ENCODE assay signal across 8 cellular contexts in the genomic region with DNA sequence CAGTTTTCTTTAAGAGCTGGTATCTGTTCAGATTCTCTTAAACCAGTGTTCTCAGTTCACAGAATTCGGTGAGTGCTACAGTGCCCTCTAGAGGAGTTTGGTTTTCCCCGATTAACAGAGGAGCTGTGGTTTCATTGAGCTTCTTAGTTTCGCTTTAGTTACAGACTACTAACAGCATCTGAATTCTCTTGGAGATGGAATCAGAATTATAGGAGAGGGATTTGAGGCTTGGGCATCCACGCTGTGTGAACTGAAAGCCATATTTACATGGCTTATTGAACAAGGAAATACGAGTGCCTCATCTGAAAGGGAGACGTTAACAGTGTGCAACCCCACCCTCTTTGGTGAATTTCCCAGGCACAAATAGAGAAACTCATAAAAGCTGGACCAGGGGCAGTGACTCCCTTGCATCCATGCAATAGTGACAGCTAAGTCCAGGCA.
DNase-seq lines count a peak whose midpoint lies in the region; TF ChIP-seq lines count a peak whose summit lies in the region.

No MANE protein-coding gene starts in this region.

- H3K27ac ChIP-seq in stomach: peak overlapping the region in 2 of 5 donors; percentile 21 to 71

- TF ChIP-seq EP300 in stomach (IDR thresholded peaks at IDR 0.05): no peak

- TF ChIP-seq POLR2A in stomach (IDR thresholded peaks at IDR 0.05): no peak

- peak overlapping the region; percentile 75 for H3K4me3 Mint-ChIP-seq in activated naive CD4-positive, alpha-beta T cell treated with anti-CD3 and anti-CD28 coated beads, Interleukin-2, amount 50 U/mL, for 24 hours

- intact Hi-C loops in stomach (cut with DNase I; ENCODE audit: low total_unique reads): no loop called here

- WGBS in stomach, 5 donors: 1 to 5% (median 3%) methylated on average over 6 of the region's 6 CpGs

- no peak overlapping the region for H3K27ac Mint-ChIP-seq in activated naive CD4-positive, alpha-beta T cell treated with anti-CD3 and anti-CD28 coated beads, Interleukin-2, amount 50 U/mL, for 24 hours

- peak overlapping the region; percentile 41 for H3K4me3 ChIP-seq in HFF-Myc (replicated peaks; ENCODE audit: low read depth, low read length)
- H3K4me3 ChIP-seq in choroid plexus epithelial cell (ENCODE audit: low read depth, low read length): peak overlapping the region; percentile 53
- peak overlapping the region; percentile 36 to 50 (median 40) for H3K4me3 ChIP-seq in stomach

- H3K36me3 Mint-ChIP-seq in activated naive CD4-positive, alpha-beta T cell treated with anti-CD3 and anti-CD28 coated beads, Interleukin-2, amount 50 U/mL, for 24 hours: no peaks in the 10 kb centered on the region

- TF ChIP-seq CTCF in HFF-Myc (IDR thresholded peaks at IDR 0.05; ENCODE audit: low read depth, low read length, missing control alignments) (peak; percentile 79), choroid plexus epithelial cell (conservative IDR thresholded peaks at IDR 0.05; ENCODE audit: low read depth, low read length) (peak; percentile 87), stomach (IDR thresholded peaks at IDR 0.05) (peak in 5 of 7 experiments; percentile 30 to 52 (median 46))

- H3K9me3 ChIP-seq in stomach: no peaks in the 10 kb centered on the region

- H3K27me3 ChIP-seq in stomach: no peaks in the 10 kb centered on the region

- peaks cover 0 to 9% (median 7%) of the 10 kb centered on the region in 4 donors for H3K4me1 ChIP-seq in stomach

- H3K27me3 Mint-ChIP-seq in activated naive CD4-positive, alpha-beta T cell treated with anti-CD3 and anti-CD28 coated beads, Interleukin-2, amount 50 U/mL, for 24 hours: no peaks in the 10 kb centered on the region

- H3K36me3 ChIP-seq in stomach: no peaks in the 10 kb centered on the region

- H3K9me3 Mint-ChIP-seq in activated naive CD4-positive, alpha-beta T cell treated with anti-CD3 and anti-CD28 coated beads, Interleukin-2, amount 50 U/mL, for 24 hours: peaks cover 9% of the 10 kb centered on the region

- no peak for DNase-seq in activated naive CD4-positive, alpha-beta T cell treated with anti-CD3 and anti-CD28 coated beads, Interleukin-2, amount 50 U/mL, for 16 hours
- DNase-seq in HFF-Myc (ENCODE audit: extremely low read depth, low read depth) (peak; percentile 70), M059J (ENCODE audit: low read depth) (peak; percentile 77), RPMI7951 (ENCODE audit: low read depth) (peak; percentile 62), choroid plexus epithelial cell (ENCODE audit: low read depth) (peak; percentile 87), kidney tubule cell (ENCODE audit: low spot score) (peak; percentile 73), stomach (peak; percentile 28)

- H3K4me1 Mint-ChIP-seq in activated naive CD4-positive, alpha-beta T cell treated with anti-CD3 and anti-CD28 coated beads, Interleukin-2, amount 50 U/mL, for 24 hours: peaks cover 14% of the 10 kb centered on the region
